8 cellular contexts compared by ENCODE assay signal in the genomic region with DNA sequence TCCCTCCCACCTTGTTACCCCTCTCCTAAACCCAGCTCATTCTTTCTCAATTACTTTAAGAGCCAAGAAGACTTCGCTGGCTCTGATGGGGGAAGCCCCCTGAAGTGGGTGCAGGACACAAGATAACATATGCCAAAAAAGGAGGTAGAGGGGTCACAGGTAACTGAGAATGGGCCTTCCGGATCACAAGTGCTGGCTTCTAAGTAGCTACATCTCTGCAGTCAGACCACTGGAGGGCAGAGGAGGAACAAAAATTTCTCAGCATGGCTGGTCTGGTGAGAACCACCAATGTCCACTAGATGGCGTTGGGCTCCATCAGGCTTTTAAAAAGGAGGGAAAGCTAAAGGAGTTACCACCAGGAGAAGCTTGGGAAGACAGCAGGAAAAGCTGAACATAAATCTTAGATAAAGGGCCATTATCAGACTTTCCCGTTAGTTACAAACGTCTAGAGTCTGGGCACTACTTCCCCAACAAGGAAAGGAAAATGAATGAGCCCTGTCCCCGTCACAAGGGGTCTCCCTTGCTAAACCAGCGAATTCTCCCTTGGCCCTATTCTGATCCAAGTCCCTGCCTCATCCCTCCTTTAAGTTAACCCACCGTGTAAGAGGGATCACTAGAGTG. TPM values are rescaled to one million over a fixed set of nuclear protein-coding genes. Genes with fewer than 3 reads are reported as not detected.
DNase-seq lines count a peak whose midpoint lies in the region; ATAC-seq and TF ChIP-seq lines count a peak whose summit lies in the region.

No MANE protein-coding gene starts in this region.

- intact Hi-C loops in left lung (cut with DNase I), result loop anchor here in 1 of 2 donors (5.0 kb wide), 1 partner anchor 38 kb away; no protein-coding TSS in a partner anchor

- H3K36me3 ChIP-seq in left lung, result peaks cover 0 to 74% of the 10 kb centered on the region in 2 donors

- H3K36me3 Mint-ChIP-seq in T-helper 2 cell treated with Interferon-gamma antibody and Interleukin-4, amounts not matched to agents 5 μg/mL and 100 μg/mL, for 36 hours (ENCODE audit: low read depth), result peaks cover 59% of the 10 kb centered on the region

- in situ Hi-C loops in GM13977 (cut with MboI; ENCODE audit: low pct_unique_long_range_greater_than_20kb, low sequenced_read_pairs, unreplicated experiment), result no loop called here

- no peaks in the 10 kb centered on the region for H3K27me3 Mint-ChIP-seq in T-helper 2 cell treated with Interferon-gamma antibody and Interleukin-4, amounts not matched to agents 5 μg/mL and 100 μg/mL, for 36 hours (ENCODE audit: low read depth)

- H3K27me3 ChIP-seq in left lung, result no peaks in the 10 kb centered on the region

- TF ChIP-seq CTCF in GM13977 (IDR thresholded peaks at IDR 0.05; ENCODE audit: extremely low read depth, insufficient read depth, missing control alignments) (peak; percentile 95), left lung (IDR thresholded peaks at IDR 0.05) (peak; percentile 94 to 99)

- peak overlapping the region; percentile 45 for H3K27ac Mint-ChIP-seq in T-helper 2 cell treated with Interferon-gamma antibody and Interleukin-4, amounts not matched to agents 5 μg/mL and 100 μg/mL, for 36 hours

- H3K4me3 ChIP-seq in left lung, result no peak overlapping the region

- DNase-seq in GM13977 (ENCODE audit: low spot score) (peak; percentile 93), caudate nucleus (lab: John Stamatoyannopoulos, UW) (no peak), left lung (peak in 1 of 2 donors; percentile 70), NCI-H345 treated with DMSO at 0.1 percent for 48 hours (lab: John Stamatoyannopoulos, UW; ENCODE audit: unreplicated experiment) (no peak), NK-92 (lab: John Stamatoyannopoulos, UW; ENCODE audit: unreplicated experiment) (no peak)
- DNase-seq in T-helper 2 cell treated with Interferon-gamma antibody and Interleukin-4, amounts not matched to agents 5 μg/mL and 100 μg/mL, for 36 hours (ENCODE audit: low spot score), result peak; percentile 69
- DNase-seq in stimulated activated CD4-positive, alpha-beta T cell treated with anti-CD3 and anti-CD28 coated beads, Interleukin-4, amount 100 ng/mL, for 48 hours (ENCODE audit: low read depth in 2 of 2), result peak; percentile 53 to 64

- peak overlapping the region; percentile 6 for H3K27ac ChIP-seq in caudate nucleus (ENCODE audit: low read depth, low read length)
- H3K27ac ChIP-seq in left lung, result peak overlapping the region; percentile 2 to 48

- peak overlapping the region; percentile 48 for H3K4me3 Mint-ChIP-seq in T-helper 2 cell treated with Interferon-gamma antibody and Interleukin-4, amounts not matched to agents 5 μg/mL and 100 μg/mL, for 36 hours

- H3K4me1 ChIP-seq in left lung, result peaks cover 12 to 48% of the 10 kb centered on the region in 2 donors

- H3K9me3 Mint-ChIP-seq in T-helper 2 cell treated with Interferon-gamma antibody and Interleukin-4, amounts not matched to agents 5 μg/mL and 100 μg/mL, for 36 hours, result no peaks in the 10 kb centered on the region

- ATAC-seq in HG03066 (IDR thresholded peaks at IDR 0.05; ENCODE audit: low read depth, unreplicated experiment), result peak; percentile 61
- peak; percentile 85 for ATAC-seq in left lung

- peaks cover 29% of the 10 kb centered on the region for H3K4me1 Mint-ChIP-seq in T-helper 2 cell treated with Interferon-gamma antibody and Interleukin-4, amounts not matched to agents 5 μg/mL and 100 μg/mL, for 36 hours (ENCODE audit: low read depth)

- no peaks in the 10 kb centered on the region for H3K9me3 ChIP-seq in left lung

RNA-seq across cellular contexts. Expression of gene CDH24, which starts 11.6 kb away (rescaled TPM):
- total RNA-seq in left lung, result 1 to 10 TPM; 6.1 to 9.2 TPM

RNA-seq across cellular contexts. Expression of gene ACIN1, which starts 26.0 kb away (rescaled TPM):
- total RNA-seq in left lung, result 100 to 1,000 TPM; 137 to 159 TPM

RNA-seq across cellular contexts. Expression of gene C14orf119, which starts 26.4 kb away (rescaled TPM):
- 10 to 100 TPM; 52.6 to 67.6 TPM for total RNA-seq in left lung

RNA-seq across cellular contexts. Expression of gene PSMB11, which starts 26.9 kb away (rescaled TPM):
- total RNA-seq in left lung, result not detected

RNA-seq across cellular contexts. Expression of gene PSMB5, which starts 34.2 kb away (rescaled TPM):
- total RNA-seq in left lung, result 100 to 1,000 TPM; 114 to 140 TPM

Comparison
In these comparisons a context has a peak if more than half of its experiments do, and no peak if none do; other contexts are left out.
1. DNase-seq: peak in GM13977 (single experiment), T-helper 2 cell treated with Interferon-gamma antibody and Interleukin-4, amounts not matched to agents 5 μg/mL and 100 μg/mL, for 36 hours (single experiment) and stimulated activated CD4-positive, alpha-beta T cell treated with anti-CD3 and anti-CD28 coated beads, Interleukin-4, amount 100 ng/mL, for 48 hours (2 of 2); none in caudate nucleus (0 of 61), NCI-H345 treated with DMSO at 0.1 percent for 48 hours (single experiment) and NK-92 (single experiment).